In the genomic region with DNA sequence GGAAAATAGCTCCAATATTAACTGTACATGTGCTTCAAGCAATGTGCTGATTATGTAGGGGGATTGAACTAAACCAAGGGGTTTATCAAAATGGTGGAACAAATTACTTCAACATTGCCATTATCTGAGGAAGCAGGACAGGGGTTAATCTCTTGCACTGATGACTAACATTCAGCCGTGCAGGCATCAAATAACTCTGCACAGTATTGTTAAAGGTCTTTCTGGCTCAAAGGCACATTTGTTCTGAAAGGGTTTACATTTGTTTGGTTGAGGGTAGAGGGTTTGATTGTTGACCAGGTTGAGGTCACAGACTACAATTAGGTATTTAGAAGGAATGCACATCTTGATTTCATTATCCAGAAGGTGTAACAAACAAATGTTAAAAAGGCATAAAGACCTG, we compare ENCODE assay signal across 21 cellular contexts. TPM values are rescaled to one million over a fixed set of nuclear protein-coding genes. Genes with fewer than 3 reads are reported as not detected.
DNase-seq lines count a peak whose midpoint lies in the region; TF ChIP-seq lines count a peak whose summit lies in the region.
"Had no signal": no experiment of that assay in that cellular context is flagged by ENCODE, and none has a peak within 500 bp of the region (broad histone marks: within the 10 kb centered on the region; RNA-seq: fewer than 3 reads in every experiment).

No MANE protein-coding gene starts in this region.

- H3K36me3 ChIP-seq in mammary epithelial cell (ENCODE audit: insufficient read depth, low read length), result no peaks in the 10 kb centered on the region
- no peaks in the 10 kb centered on the region for H3K36me3 ChIP-seq in breast epithelium
- no peaks in the 10 kb centered on the region for H3K36me3 ChIP-seq in esophagus squamous epithelium

- H3K9ac ChIP-seq in mammary epithelial cell (ENCODE audit: insufficient read depth, low read length), result no peak overlapping the region
- H3K9ac ChIP-seq: SK-N-SH had no signal

- no TSS peak for BruUV-seq in mammary epithelial cell (replicated peaks; lab: Mats Ljungman, UMichigan)

- dilution Hi-C loops in mammary epithelial cell (cut with HindIII; ENCODE audit: low sequenced_read_pairs), result no loop called here

- in situ Hi-C loops in mammary epithelial cell (cut with MboI; ENCODE audit: low sequenced_read_pairs in 2 of 2) (no loop called here), SK-MEL-5 (cut with HindIII; ENCODE audit: low pct_unique_long_range_greater_than_20kb, low sequenced_read_pairs) (no loop called here)

- no peak for TF ChIP-seq CTCF in mammary epithelial cell (conservative IDR thresholded peaks at IDR 0.05 in 1 of 2, IDR thresholded peaks at IDR 0.05 in 1 of 2; ENCODE audit: extremely low read depth in 1 of 2, insufficient read depth in 1 of 2, low read depth in 1 of 2, low read length in 2 of 2)
- TF ChIP-seq CTCF in breast epithelium (IDR thresholded peaks at IDR 0.05), result no peak
- no peak for TF ChIP-seq CTCF in coronary artery (IDR thresholded peaks at IDR 0.05)
- TF ChIP-seq CTCF in esophagus squamous epithelium (IDR thresholded peaks at IDR 0.05), result no peak

- no peaks in the 10 kb centered on the region for H3K79me2 ChIP-seq in mammary epithelial cell (ENCODE audit: insufficient read depth, low read length)

- DNase-seq in mammary epithelial cell (peak; percentile 25), breast epithelium (ENCODE audit: low spot score in 2 of 2) (no peak), SK-MEL-5 (ENCODE audit: low read depth, low spot score) (peak; percentile 38), iris pigment epithelial cell (ENCODE audit: low read depth) (peak; percentile 27), coronary artery (ENCODE audit: low spot score) (no peak), iPS-NIHi7 (ENCODE audit: extremely low spot score) (no peak), esophagus squamous epithelium (lab: John Stamatoyannopoulos, UW) (no peak), NCI-H82 (lab: John Stamatoyannopoulos, UW) (no peak)
- DNase-seq: Calu3; CD4-positive, alpha-beta memory T cell; DMS53; HCEC 1CT; NCI-H1417; NCI-H187 treated with DMSO at 0.1 percent for 48 hours; NCI-H2171; NCI-H510A; SK-N-SH had no signal

- no peaks in the 10 kb centered on the region for H3K9me3 ChIP-seq in mammary epithelial cell (replicated peaks; ENCODE audit: insufficient read depth, low read length)
- H3K9me3 ChIP-seq in breast epithelium, result no peaks in the 10 kb centered on the region
- H3K9me3 ChIP-seq in esophagus squamous epithelium, result no peaks in the 10 kb centered on the region
- H3K9me3 ChIP-seq: SK-N-SH had no signal

- intact Hi-C loops in mammary epithelial cell (cut with micrococcal nuclease), result no loop called here
- intact Hi-C loops in breast epithelium (cut with DNase I; ENCODE audit: low total_unique reads), result no loop called here
- intact Hi-C loops in esophagus squamous epithelium (cut with DNase I), result no loop called here

- H3K4me1 ChIP-seq in mammary epithelial cell (ENCODE audit: insufficient read depth, low read length) (peaks cover 5% of the 10 kb centered on the region), breast epithelium (no peaks in the 10 kb centered on the region), esophagus squamous epithelium (peaks cover 0 to 9% (median 0%) of the 10 kb centered on the region in 3 donors)

- no peak overlapping the region for H2AFZ ChIP-seq in mammary epithelial cell (ENCODE audit: low read depth, low read length)

- H3K27ac ChIP-seq in mammary epithelial cell (ENCODE audit: insufficient read depth, low read depth, low read length) (no peak overlapping the region), breast epithelium (no peak overlapping the region), coronary artery (no peak overlapping the region), esophagus squamous epithelium (no peak overlapping the region)
- H3K27ac ChIP-seq: 22Rv1, HL-60 had no signal

- H3K27me3 ChIP-seq in mammary epithelial cell (ENCODE audit: insufficient read depth, low read length) (no peaks in the 10 kb centered on the region), breast epithelium (no peaks in the 10 kb centered on the region), esophagus squamous epithelium (no peaks in the 10 kb centered on the region)

- H4K20me1 ChIP-seq in mammary epithelial cell (ENCODE audit: insufficient read depth, low read length), result no peaks in the 10 kb centered on the region

- H3K4me3 ChIP-seq in mammary epithelial cell (replicated peaks in 1 of 3; ENCODE audit: insufficient read depth in 1 of 3, low read depth in 2 of 3, low read length in 3 of 3), result no peak overlapping the region
- H3K4me3 ChIP-seq in breast epithelium, result no peak overlapping the region
- H3K4me3 ChIP-seq in coronary artery, result no peak overlapping the region
- H3K4me3 ChIP-seq in esophagus squamous epithelium, result no peak overlapping the region
- H3K4me3 ChIP-seq: K562 had no signal

- 44% methylated on average over 1 of the region's 1 CpG for WGBS in mammary epithelial cell (ENCODE audit: low coverage, missing lambda C conversion rate)
- 13 to 38% methylated on average over 1 of the region's 1 CpG for WGBS in esophagus squamous epithelium, 2 donors

- TF ChIP-seq POLR2A in breast epithelium (IDR thresholded peaks at IDR 0.05) (no peak), esophagus squamous epithelium (IDR thresholded peaks at IDR 0.05) (no peak)

- H3K4me2 ChIP-seq in mammary epithelial cell (ENCODE audit: insufficient read depth, low read depth, low read length), result no peak overlapping the region
- H3K4me2 ChIP-seq: SK-N-SH had no signal

- CTCF ChIA-PET in mammary epithelial cell (lab: Charles Lee; ENCODE audit: low non-redundant PET), result no interaction called here

RNA-seq across cellular contexts. Expression of a gene that starts 32.2 kb away (rescaled TPM):
- 10 to 100 TPM in 1 of 2 donors, under 1 TPM in 1; 0.26 to 12.0 TPM for total RNA-seq in mammary epithelial cell
- 0.03 TPM for polyA plus RNA-seq in mammary epithelial cell
- not detected for polyA minus RNA-seq in mammary epithelial cell
- total RNA-seq in breast epithelium, result 10 to 100 TPM in 2 of 3 donors, 1 to 10 TPM in 1; 6.4 to 73.3 (median 55.7) TPM
- 23.1 and 23.8 TPM in 2 replicates for total RNA-seq in SK-MEL-5 (2014; rRNA removed; shearing (Covaris generic))
- polyA plus RNA-seq in SK-MEL-5 (2015; cell fraction: cytosol; rRNA removed), result 6.1 and 6.4 TPM in 2 replicates
- polyA plus RNA-seq in SK-MEL-5 (2015; cell fraction: nucleus; rRNA removed), result 9.0 and 12.3 TPM in 2 replicates
- total RNA-seq in esophagus squamous epithelium, result 10 to 100 TPM in 1 of 4 donors, 1 to 10 TPM in 3; 1.2 to 12.4 (median 2.2) TPM
- total RNA-seq: K562 had no signal
- polyA plus RNA-seq: BJ, K562 had no signal

Comparison
In these comparisons a context has a peak if more than half of its experiments do, and no peak if none do; other contexts are left out.
1. DNase-seq: peak in mammary epithelial cell (single experiment), SK-MEL-5 (single experiment) and iris pigment epithelial cell (single experiment); none in breast epithelium (0 of 2), coronary artery (single experiment), iPS-NIHi7 (single experiment), esophagus squamous epithelium (single experiment) and NCI-H82 (single experiment).